Comparison of ENCODE assay signal across 15 cellular contexts in genomic region chr6:15232836-15233510, GRCh38.
"Had no signal": no experiment of that assay in that cellular context is flagged by ENCODE, and none has a peak within 500 bp of the region (broad histone marks: within the 10 kb centered on the region; RNA-seq: fewer than 3 reads in every experiment).

No MANE protein-coding gene starts in this region.

- H3K9me3 Mint-ChIP-seq: activated naive CD8-positive, alpha-beta T cell treated with anti-CD3 and anti-CD28 coated beads for 36 hours; endodermal cell; mesothelial cell of epicardium had no signal

- DNase-seq: activated CD4-positive, alpha-beta T cell treated with anti-CD3 and anti-CD28 coated beads, Interleukin-2, amount 50 U/mL, for 4 hours; activated CD4-positive, CD25-positive, alpha-beta regulatory T cell treated with anti-CD3 and anti-CD28 coated beads, Interleukin-2, amount 50 U/mL, for 72 hours; activated gamma-delta T cell treated with Interleukin-2 at 50 U/mL for 16 hours; activated naive CD8-positive, alpha-beta T cell treated with anti-CD3 and anti-CD28 coated beads for 36 hours; activated T-cell treated with anti-CD3 and anti-CD28 coated beads, Interleukin-2, amount 50 U/mL, for 48 hours; brain microvascular endothelial cell; cerebellar nuclear complex; dermis blood vessel endothelial cell; endodermal cell; hippocampal formation; stimulated activated CD4-positive, alpha-beta T cell treated with anti-CD3 and anti-CD28 coated beads, Interleukin-15, amount 100 ng/mL, for 24 hours; stimulated activated CD4-positive, alpha-beta T cell treated with anti-CD3 and anti-CD28 coated beads, Interleukin-4, amount 100 ng/mL, for 24 hours; stomach had no signal

- H3K4me1 Mint-ChIP-seq: activated naive CD8-positive, alpha-beta T cell treated with anti-CD3 and anti-CD28 coated beads for 36 hours; endodermal cell; mesothelial cell of epicardium had no signal

- H3K27me3 ChIP-seq: brain microvascular endothelial cell, stomach had no signal

- H3K4me3 Mint-ChIP-seq: activated naive CD8-positive, alpha-beta T cell treated with anti-CD3 and anti-CD28 coated beads for 36 hours; endodermal cell; mesothelial cell of epicardium had no signal

- H3K36me3 Mint-ChIP-seq: activated naive CD8-positive, alpha-beta T cell treated with anti-CD3 and anti-CD28 coated beads for 36 hours; mesothelial cell of epicardium had no signal

- H3K27ac Mint-ChIP-seq: activated naive CD8-positive, alpha-beta T cell treated with anti-CD3 and anti-CD28 coated beads for 36 hours; endodermal cell; mesothelial cell of epicardium had no signal

- H3K4me3 ChIP-seq: stomach, thoracic aorta had no signal

- H3K9me3 ChIP-seq: stomach, thoracic aorta had no signal

- H3K36me3 ChIP-seq: brain microvascular endothelial cell, stomach, thoracic aorta had no signal

- H3K27ac ChIP-seq: brain microvascular endothelial cell, stomach, thoracic aorta had no signal

- H3K27me3 Mint-ChIP-seq: activated naive CD8-positive, alpha-beta T cell treated with anti-CD3 and anti-CD28 coated beads for 36 hours had no signal

- H3K4me1 ChIP-seq: stomach had no signal
